In the genomic region with DNA sequence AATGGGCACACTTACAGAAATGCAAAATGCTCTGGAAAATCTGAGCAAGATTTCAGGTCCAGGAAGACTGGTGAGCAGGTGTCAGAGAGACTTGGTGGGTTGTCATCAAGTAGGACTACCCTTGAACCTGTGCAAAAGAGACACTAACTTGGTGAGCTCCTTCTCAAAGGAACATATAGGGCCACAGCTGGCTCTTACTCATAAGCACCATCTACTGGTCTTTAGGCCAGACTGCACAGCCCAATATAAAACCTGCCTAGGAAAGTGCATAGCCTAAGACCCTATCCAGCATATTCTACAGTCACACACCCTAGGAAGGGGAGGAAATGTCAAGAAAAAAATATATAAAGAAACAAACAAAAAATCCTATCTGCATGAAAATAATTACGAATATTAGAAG, we compare ENCODE assay signal across 8 cellular contexts. TPM values are rescaled to one million over a fixed set of nuclear protein-coding genes. Genes with fewer than 3 reads are reported as not detected.
DNase-seq lines count a peak whose midpoint lies in the region; ATAC-seq and TF ChIP-seq lines count a peak whose summit lies in the region.

No MANE protein-coding gene starts in this region.

- DNase-seq in NCI-H2196 (lab: John Stamatoyannopoulos, UW; ENCODE audit: unreplicated experiment) (peak; percentile 2), NCI-H2196 treated with DMSO at 0.1 percent for 48 hours (lab: John Stamatoyannopoulos, UW; ENCODE audit: unreplicated experiment) (no peak), LNCaP clone FGC (ENCODE audit: low read depth) (peak; percentile 48), astrocyte of the spinal cord (ENCODE audit: low read depth, low spot score) (peak; percentile 27), lower lobe of right lung (no peak), NCI-H146 (lab: John Stamatoyannopoulos, UW) (no peak), NCI-H2107 treated with DMSO at 0.1 percent for 48 hours (lab: John Stamatoyannopoulos, UW; ENCODE audit: unreplicated experiment) (no peak)

- no peaks in the 10 kb centered on the region for H3K36me3 ChIP-seq in lower lobe of right lung

- TF ChIP-seq CTCF in LNCaP clone FGC (IDR thresholded peaks at IDR 0.05; ENCODE audit: control insufficient read depth, extremely low read depth, insufficient read depth) (peak; percentile 87), astrocyte of the spinal cord (IDR thresholded peaks at IDR 0.05; ENCODE audit: low read depth, low read length) (peak; percentile 64), lower lobe of right lung (IDR thresholded peaks at IDR 0.05) (peak; percentile 43)

- intact Hi-C loops in lower lobe of right lung (cut with DNase I), result no loop called here

- H3K9me3 ChIP-seq in lower lobe of right lung, result no peaks in the 10 kb centered on the region

- H3K4me3 ChIP-seq in LNCaP clone FGC (ENCODE audit: low read depth, low read length) (no peak overlapping the region), astrocyte of the spinal cord (ENCODE audit: low read depth, low read length) (no peak overlapping the region), lower lobe of right lung (no peak overlapping the region)

- H3K27ac ChIP-seq in lower lobe of right lung, result no peak overlapping the region

- ATAC-seq in GM21576 (IDR thresholded peaks at IDR 0.05; ENCODE audit: unreplicated experiment) (peak; percentile 76), lower lobe of right lung (peak in 1 of 2 donors; percentile 51)

- in situ Hi-C loops in astrocyte of the spinal cord (cut with HindIII; ENCODE audit: low sequenced_read_pairs), result no loop called here

- H3K27me3 ChIP-seq in lower lobe of right lung (ENCODE audit: low read depth), result no peaks in the 10 kb centered on the region

- no peaks in the 10 kb centered on the region for H3K4me1 ChIP-seq in lower lobe of right lung

RNA-seq across cellular contexts. Expression of a gene that starts 18.2 kb away (rescaled TPM):
- total RNA-seq in lower lobe of right lung, result not detected

RNA-seq across cellular contexts. Expression of a gene that starts 57.5 kb away (rescaled TPM):
- total RNA-seq in lower lobe of right lung, result not detected

Comparison
In these comparisons a context has a peak if more than half of its experiments do, and no peak if none do; other contexts are left out.
1. DNase-seq: peak in NCI-H2196 (single experiment), LNCaP clone FGC (single experiment) and astrocyte of the spinal cord (single experiment); none in NCI-H2196 treated with DMSO at 0.1 percent for 48 hours (single experiment), lower lobe of right lung (single experiment), NCI-H146 (single experiment) and NCI-H2107 treated with DMSO at 0.1 percent for 48 hours (single experiment).
2. Peak in every context shown above with its lines, with median percentiles within 50 percentile points of each other: CTCF ChIP-seq.